18 cellular contexts compared by ENCODE assay signal in the genomic region with DNA sequence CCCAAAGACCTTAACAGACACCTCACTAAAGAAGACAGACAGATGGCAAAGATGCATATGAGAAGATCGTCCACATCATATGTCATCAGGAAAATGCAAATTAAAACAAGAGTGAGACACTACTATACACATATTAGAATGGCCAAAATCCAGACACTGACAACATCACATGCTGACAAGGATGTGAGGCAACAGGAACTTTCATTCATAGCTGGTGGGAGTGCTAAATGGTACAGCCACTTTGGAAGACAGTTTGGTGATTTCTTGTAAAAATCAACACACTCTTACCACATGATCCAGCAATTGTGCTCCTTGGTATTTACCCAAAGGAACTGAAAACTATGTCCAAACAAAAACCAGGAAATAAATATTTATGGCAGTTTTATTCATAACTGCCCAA. TPM values are rescaled to one million over a fixed set of nuclear protein-coding genes. Genes with fewer than 3 reads are reported as not detected.
A peak's percentile ranks its signal among the peaks of the same experiment; 100 is the strongest.
DNase-seq lines count a peak whose midpoint lies in the region; ATAC-seq and TF ChIP-seq lines count a peak whose summit lies in the region.
"Had no signal": no experiment of that assay in that cellular context is flagged by ENCODE, and none has a peak within 500 bp of the region (broad histone marks: within the 10 kb centered on the region; RNA-seq: fewer than 3 reads in every experiment).

No MANE protein-coding gene starts in this region.

- no peaks in the 10 kb centered on the region for H3K4me1 ChIP-seq in mucosa of descending colon (ENCODE audit: low read depth)
- H3K4me1 ChIP-seq: BLaER1 had no signal

- no peaks in the 10 kb centered on the region for H3K9me3 ChIP-seq in mucosa of descending colon
- H3K9me3 ChIP-seq: BLaER1 had no signal

- ATAC-seq in mucosa of descending colon (peak; percentile 36), HG03025 (IDR thresholded peaks at IDR 0.05; ENCODE audit: low FRiP score, unreplicated experiment) (no peak)

- H3K36me3 ChIP-seq in mucosa of descending colon (ENCODE audit: low read depth): no peaks in the 10 kb centered on the region
- H3K36me3 ChIP-seq: BLaER1 had no signal

- TF ChIP-seq CTCF in mucosa of descending colon (IDR thresholded peaks at IDR 0.05): no peak

- in situ Hi-C loops in SK-MEL-5 (cut with HindIII; ENCODE audit: low pct_unique_long_range_greater_than_20kb, low sequenced_read_pairs): no loop called here

- intact Hi-C loops in mucosa of descending colon (cut with DNase I, micrococcal nuclease) (no loop called here), posterior vena cava (cut with DNase I) (no loop called here)

- no peak overlapping the region for H3K4me3 ChIP-seq in mucosa of descending colon
- H3K4me3 ChIP-seq: BLaER1, GM23248 had no signal

- DNase-seq in CD1c-positive myeloid dendritic cell (ENCODE audit: extremely low spot score) (peak; percentile 15), SK-MEL-5 (ENCODE audit: low read depth, low spot score) (peak; percentile 20), foreskin melanocyte (peak; percentile 16), mucosa of descending colon (no peak), cerebellum (ENCODE audit: low spot score) (no peak), posterior vena cava (ENCODE audit: low spot score) (no peak), Kasumi-1 (lab: John Stamatoyannopoulos, UW) (no peak)
- DNase-seq: CD4-positive, alpha-beta T cell; CD8-positive, alpha-beta memory T cell; DMS53; DMS79 treated with DMSO at 0.1 percent for 48 hours; GF-D8; GM23248; H7; HCEC 1CT had no signal

RNA-seq across cellular contexts. Expression of a gene that starts 17.6 kb away (rescaled TPM):
- total RNA-seq in SK-MEL-5 (2014; rRNA removed; shearing (Covaris generic)): 0.03 TPM in 1 of 2 replicates, not detected in the other
- polyA plus RNA-seq in SK-MEL-5 (2015; cell fraction: cytosol; rRNA removed): not detected in 2 replicates
- not detected in 2 replicates for polyA plus RNA-seq in SK-MEL-5 (2015; cell fraction: nucleus; rRNA removed)
- total RNA-seq in mucosa of descending colon: 10 to 100 TPM; 16.5 to 24.1 (median 22.1) TPM
- 4.5 TPM for total RNA-seq in cerebellum
- total RNA-seq in posterior vena cava: 1 to 10 TPM; 2.0 to 3.7 TPM
- polyA plus RNA-seq: CD8-positive, alpha-beta memory T cell; GM23248 had no signal

RNA-seq across cellular contexts. Expression of a gene that starts 17.8 kb away (rescaled TPM):
- not detected in 2 replicates for total RNA-seq in SK-MEL-5 (2014; rRNA removed; shearing (Covaris generic))
- polyA plus RNA-seq in SK-MEL-5 (2015; cell fraction: cytosol; rRNA removed): not detected in 2 replicates
- polyA plus RNA-seq in SK-MEL-5 (2015; cell fraction: nucleus; rRNA removed): 0.34 TPM in 1 of 2 replicates, not detected in the other
- total RNA-seq in mucosa of descending colon: 10 to 100 TPM; 10.3 to 13.4 (median 10.9) TPM
- 14.2 TPM for total RNA-seq in cerebellum
- total RNA-seq in posterior vena cava: under 1 TPM; 0.33 to 0.46 TPM
- total RNA-seq: GM23248 had no signal
- polyA plus RNA-seq: AG04450 had no signal

RNA-seq across cellular contexts. Expression of a gene that starts 53.4 kb away (rescaled TPM):
- total RNA-seq in SK-MEL-5 (2014; rRNA removed; shearing (Covaris generic)): 36.3 and 37.5 TPM in 2 replicates
- polyA plus RNA-seq in SK-MEL-5 (2015; cell fraction: cytosol; rRNA removed): 13.2 and 18.6 TPM in 2 replicates
- 28.2 and 32.3 TPM in 2 replicates for polyA plus RNA-seq in SK-MEL-5 (2015; cell fraction: nucleus; rRNA removed)
- total RNA-seq in mucosa of descending colon: 10 to 100 TPM; 29.1 to 36.0 (median 34.1) TPM
- 49.7 TPM for total RNA-seq in cerebellum
- total RNA-seq in posterior vena cava: 10 to 100 TPM; 20.9 to 22.0 TPM

Comparison
In these comparisons a context has a peak if more than half of its experiments do, and no peak if none do; other contexts are left out.
1. DNase-seq: peak in CD1c-positive myeloid dendritic cell (single experiment), SK-MEL-5 (single experiment) and foreskin melanocyte (single experiment); none in mucosa of descending colon (0 of 3), cerebellum (single experiment), posterior vena cava (single experiment) and Kasumi-1 (0 of 2).
2. RNA of a gene that starts 17.8 kb away (total RNA-seq): 14.2 TPM in cerebellum (single experiment) and 10.3 to 13.4 TPM in mucosa of descending colon; 0.33 to 0.46 TPM in posterior vena cava and not detected in SK-MEL-5; every median in the first group is over 4 times any median in the second.